ENCODE assay signal across 23 cellular contexts in the genomic region with DNA sequence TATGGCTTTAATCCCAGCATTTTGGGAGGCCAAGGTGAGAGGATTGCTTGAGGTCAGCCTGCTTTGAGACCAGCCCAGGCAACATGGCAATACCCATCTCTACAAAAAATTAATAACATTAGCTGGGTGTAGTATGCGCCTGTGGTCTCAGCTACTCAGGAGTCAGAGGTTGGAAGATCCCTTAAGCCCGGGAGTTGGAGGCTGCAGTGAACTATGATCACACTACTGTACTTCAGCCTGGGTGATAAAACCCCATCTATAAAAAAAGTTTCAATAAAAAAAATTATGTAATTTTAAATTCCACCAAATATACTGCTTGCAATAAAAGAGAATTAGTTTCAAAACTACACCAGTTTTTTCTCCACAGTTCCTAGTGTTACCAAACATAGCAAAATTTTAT.
"Had no signal": no experiment of that assay in that cellular context is flagged by ENCODE, and none has a peak within 500 bp of the region (broad histone marks: within the 10 kb centered on the region; RNA-seq: fewer than 3 reads in every experiment).

No MANE protein-coding gene starts in this region.

- H3K4me3 ChIP-seq: coronary artery, dorsolateral prefrontal cortex, esophagus muscularis mucosa, gastroesophageal sphincter, heart left ventricle, hepatocyte, left lung, lower lobe of right lung had no signal

- H3K27me3 ChIP-seq: dorsolateral prefrontal cortex, esophagus muscularis mucosa, foreskin keratinocyte, gastroesophageal sphincter, heart left ventricle, hepatocyte, left lung had no signal

- H3K27ac Mint-ChIP-seq: immature natural killer cell, mesothelial cell of epicardium had no signal

- H3K4me3 Mint-ChIP-seq: immature natural killer cell, mesothelial cell of epicardium had no signal

- H3K4me1 Mint-ChIP-seq: mesothelial cell of epicardium had no signal

- H3K4me1 ChIP-seq: esophagus muscularis mucosa, foreskin keratinocyte, gastroesophageal sphincter, heart left ventricle, left lung, lower lobe of right lung had no signal

- FAIRE-seq: endothelial cell of umbilical vein, frontal cortex had no signal

- DNase-seq: cerebellar nuclear complex; dermis blood vessel endothelial cell; dorsolateral prefrontal cortex; effector CD4-positive, alpha-beta T cell; effector memory CD4-positive, alpha-beta T cell; foreskin keratinocyte; heart left ventricle; hypothalamus; immature natural killer cell; islet precursor cell; kidney; kidney glomerular epithelial cell; left lung; left ventricle myocardium superior; lower lobe of right lung; mesenchymal stem cell had no signal

- H3K27ac ChIP-seq: coronary artery, dorsolateral prefrontal cortex, esophagus muscularis mucosa, foreskin keratinocyte, gastroesophageal sphincter, heart left ventricle, hepatocyte, left lung, lower lobe of right lung had no signal

- H3K9me3 Mint-ChIP-seq: immature natural killer cell, mesothelial cell of epicardium had no signal

- ATAC-seq: foreskin keratinocyte, gastroesophageal sphincter, heart left ventricle, left lung, left ventricle myocardium superior, lower lobe of right lung had no signal

- H3K9me3 ChIP-seq: esophagus muscularis mucosa, gastroesophageal sphincter, heart left ventricle, left lung, lower lobe of right lung had no signal
